Comparison of ENCODE assay signal across 15 cellular contexts in genomic region chr11:13169709-13170108, GRCh38.
DNase-seq lines count a peak whose midpoint lies in the region; TF ChIP-seq lines count a peak whose summit lies in the region.
"Had no signal": no experiment of that assay in that cellular context is flagged by ENCODE, and none has a peak within 500 bp of the region (broad histone marks: within the 10 kb centered on the region; RNA-seq: fewer than 3 reads in every experiment).

No MANE protein-coding gene starts in this region.

- H2BK5ac ChIP-seq in mesenchymal stem cell (ENCODE audit: low read depth, low read length, poor library complexity, severe bottlenecking) = no peak overlapping the region

- H3K9me3 ChIP-seq in mesenchymal stem cell (ENCODE audit: control insufficient read depth, low read length) = no peaks in the 10 kb centered on the region

- no peak overlapping the region for H3K4me2 ChIP-seq in mesenchymal stem cell (ENCODE audit: low read length, poor library complexity, severe bottlenecking)

- no peak overlapping the region for H4K8ac ChIP-seq in mesenchymal stem cell (ENCODE audit: low read length)

- no peak overlapping the region for H2AK5ac ChIP-seq in mesenchymal stem cell (ENCODE audit: low read length, severe bottlenecking)

- H4K91ac ChIP-seq in mesenchymal stem cell (ENCODE audit: low read length) = no peak overlapping the region

- no peak overlapping the region for H3K4ac ChIP-seq in mesenchymal stem cell (ENCODE audit: low read depth in 1 of 2, low read length in 2 of 2)

- H2BK120ac ChIP-seq in mesenchymal stem cell (ENCODE audit: low read depth, low read length) = no peak overlapping the region

- H2AFZ ChIP-seq in mesenchymal stem cell (ENCODE audit: low read depth, low read length) = no peak overlapping the region

- H2BK15ac ChIP-seq in mesenchymal stem cell (ENCODE audit: low read depth, poor library complexity, severe bottlenecking) = no peak overlapping the region

- no peak overlapping the region for H2BK12ac ChIP-seq in mesenchymal stem cell (ENCODE audit: low read length in 2 of 2)

- no peak overlapping the region for H3K23ac ChIP-seq in mesenchymal stem cell (ENCODE audit: low read length in 2 of 2)

- DNase-seq in DMS53 (lab: John Stamatoyannopoulos, UW) (peak; percentile 51), LoVo (ENCODE audit: low spot score) (peak; percentile 38), brain microvascular endothelial cell (peak; percentile 79), mesenchymal stem cell (peak; percentile 65), NCI-H748 treated with DMSO at 0.1 percent for 48 hours (lab: John Stamatoyannopoulos, UW) (no peak), hippocampal formation (lab: John Stamatoyannopoulos, UW) (no peak), NCI-H187 treated with DMSO at 0.1 percent for 48 hours (lab: John Stamatoyannopoulos, UW) (no peak)
- DNase-seq in activated CD4-positive, alpha-beta T cell treated with anti-CD3 and anti-CD28 coated beads for 48 hours = no peak
- DNase-seq: activated CD4-positive, alpha-beta T cell treated with anti-CD3 and anti-CD28 coated beads, Interleukin-2, amount 10 ng/mL, durations not matched to agents 7 days and 5 days; activated naive CD4-positive, alpha-beta T cell treated with anti-CD3 and anti-CD28 coated beads, Interleukin-2, amount 50 U/mL, for 16 hours; endodermal cell; islet precursor cell; NCI-H2081 treated with DMSO at 0.1 percent for 48 hours; Right ventricle myocardium superior; stimulated activated CD4-positive, alpha-beta T cell treated with anti-CD3 and anti-CD28 coated beads, Interleukin-4, amount 100 ng/mL, for 24 hours had no signal

- no peaks in the 10 kb centered on the region for H3K36me3 ChIP-seq in brain microvascular endothelial cell (replicated peaks)
- no peaks in the 10 kb centered on the region for H3K36me3 ChIP-seq in mesenchymal stem cell (ENCODE audit: control insufficient read depth in 1 of 2, insufficient read depth in 2 of 2, low read depth in 1 of 2, low read length in 2 of 2)

- in situ Hi-C loops in brain microvascular endothelial cell (cut with HindIII; ENCODE audit: low pct_ligation_motif_present, low sequenced_read_pairs) = loop anchor here (25.0 kb wide), 1 partner anchor 207 kb away; no protein-coding TSS in a partner anchor

- no peak for TF ChIP-seq CTCF in brain microvascular endothelial cell (IDR thresholded peaks at IDR 0.05; ENCODE audit: low read depth, low read length, missing control alignments)

- no peak overlapping the region for H3K14ac ChIP-seq in mesenchymal stem cell (ENCODE audit: low read length in 2 of 2)

- H3K4me1 ChIP-seq in mesenchymal stem cell (ENCODE audit: control insufficient read depth, insufficient read depth, low read depth, low read length) = peaks cover 1% of the 10 kb centered on the region

- no peaks in the 10 kb centered on the region for H3K79me1 ChIP-seq in mesenchymal stem cell (replicated peaks; ENCODE audit: low read length, poor library complexity, severe bottlenecking)

- H3K4me3 ChIP-seq in brain microvascular endothelial cell (ENCODE audit: low read depth, low read length) = no peak overlapping the region
- no peak overlapping the region for H3K4me3 ChIP-seq in mesenchymal stem cell (ENCODE audit: insufficient read depth in 1 of 2, low read depth in 1 of 2, low read length in 2 of 2)

- WGBS in mesenchymal stem cell = 62% methylated on average over 2 of the region's 2 CpGs

- H3K27ac ChIP-seq in brain microvascular endothelial cell (no peak overlapping the region), mesenchymal stem cell (ENCODE audit: low read length, poor library complexity, severe bottlenecking) (no peak overlapping the region)

- no peak overlapping the region for H3K9ac ChIP-seq in mesenchymal stem cell (ENCODE audit: low read length)

- H3K18ac ChIP-seq in mesenchymal stem cell (ENCODE audit: low read depth in 1 of 2, low read length in 2 of 2) = no peak overlapping the region

- H3K27me3 ChIP-seq in brain microvascular endothelial cell (replicated peaks) = no peaks in the 10 kb centered on the region
- H3K27me3 ChIP-seq in mesenchymal stem cell (ENCODE audit: control insufficient read depth in 1 of 2, insufficient read depth in 1 of 2, low read length in 2 of 2) = peaks cover 0 to 8% of the 10 kb centered on the region in 2 experiments

Comparison
In these comparisons a context has a peak if more than half of its experiments do, and no peak if none do; other contexts are left out.
1. DNase-seq: peak in DMS53 (single experiment), LoVo (single experiment), brain microvascular endothelial cell (single experiment) and mesenchymal stem cell (single experiment); none in NCI-H748 treated with DMSO at 0.1 percent for 48 hours (single experiment), hippocampal formation (0 of 2), activated CD4-positive, alpha-beta T cell treated with anti-CD3 and anti-CD28 coated beads for 48 hours (single experiment) and NCI-H187 treated with DMSO at 0.1 percent for 48 hours (single experiment).